8 cellular contexts compared by ENCODE assay signal in the genomic region with DNA sequence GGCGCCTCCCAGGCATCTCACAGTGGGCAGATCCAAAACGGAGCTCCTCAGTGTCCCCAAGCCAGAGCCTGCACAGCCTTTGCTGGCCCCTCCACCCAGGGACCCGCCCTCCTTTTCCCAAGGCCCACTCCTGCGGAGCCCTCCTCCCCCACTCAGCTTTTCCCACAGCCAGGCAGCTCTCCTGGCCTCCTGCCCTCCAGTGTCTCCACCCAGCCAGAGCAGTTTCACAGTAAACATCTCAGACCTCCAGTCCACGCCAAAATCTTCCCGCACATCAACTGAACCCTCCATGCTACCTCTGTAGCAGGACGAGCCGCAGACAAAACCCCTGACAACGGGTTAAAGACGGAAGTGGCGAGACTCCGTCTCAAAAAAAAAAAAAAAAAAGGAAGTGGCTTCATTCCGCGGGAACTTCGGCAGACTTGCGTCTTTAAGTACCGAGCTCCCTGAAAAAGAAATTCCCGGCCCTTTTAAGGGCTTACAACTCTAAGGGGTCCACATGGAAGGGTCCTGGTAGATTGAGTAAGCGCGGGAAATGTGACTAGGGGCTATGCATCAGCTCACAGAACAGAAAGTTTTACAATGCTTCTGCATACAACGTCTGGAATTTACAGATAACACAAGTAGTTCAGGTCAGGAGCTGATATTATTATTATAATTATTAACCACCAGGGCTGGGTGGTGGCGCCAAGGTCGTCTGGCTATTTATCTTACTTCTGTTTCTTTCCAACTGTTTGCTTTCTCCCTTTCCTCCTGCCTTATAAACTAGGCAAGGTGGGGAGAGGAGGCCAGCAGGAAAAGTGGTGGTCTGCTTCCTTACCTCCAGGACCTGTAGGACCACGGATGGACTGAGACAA. TPM values are rescaled to one million over a fixed set of nuclear protein-coding genes. Genes with fewer than 3 reads are reported as not detected.
DNase-seq lines count a peak whose midpoint lies in the region; ATAC-seq and TF ChIP-seq lines count a peak whose summit lies in the region.

No MANE protein-coding gene starts in this region.

- H3K27ac Mint-ChIP-seq in Calu3 (ENCODE audit: unreplicated experiment) = peak overlapping the region; percentile 81
- peak overlapping the region; percentile 19 for H3K27ac Mint-ChIP-seq in mesothelial cell of epicardium

- no peak overlapping the region for H2BK120ac ChIP-seq in trophoblast cell (ENCODE audit: insufficient read depth, low read length, poor library complexity)

- no peak overlapping the region for H3K18ac ChIP-seq in trophoblast cell (ENCODE audit: low read length)

- H3K14ac ChIP-seq in trophoblast cell (ENCODE audit: low read length) = no peak overlapping the region

- H3K4me1 Mint-ChIP-seq in Calu3 (ENCODE audit: low read depth, unreplicated experiment) (peaks cover 24% of the 10 kb centered on the region), mesothelial cell of epicardium (peaks cover 21% of the 10 kb centered on the region)

- H3K27me3 ChIP-seq in trophoblast cell (ENCODE audit: insufficient read depth, low read length) = no peaks in the 10 kb centered on the region

- no peak overlapping the region for H3K9ac ChIP-seq in trophoblast cell (ENCODE audit: low read length)

- no peak overlapping the region for H3K4me2 ChIP-seq in trophoblast cell (ENCODE audit: low read length)

- BruUV-seq in Calu3 (replicated peaks; lab: Mats Ljungman, UMichigan) = no TSS peak

- no peak overlapping the region for H4K8ac ChIP-seq in trophoblast cell (ENCODE audit: low read depth, low read length)

- peaks cover 9% of the 10 kb centered on the region for H3K79me1 ChIP-seq in trophoblast cell (ENCODE audit: low read length)

- peaks cover 10 to 11% of the 10 kb centered on the region in 2 experiments for H3K4me1 ChIP-seq in trophoblast cell (ENCODE audit: control insufficient read depth in 1 of 2, insufficient read depth in 2 of 2, low read length in 2 of 2)

- H3K36me3 Mint-ChIP-seq in Calu3 (ENCODE audit: insufficient read depth, unreplicated experiment) (peaks cover 34% of the 10 kb centered on the region), mesothelial cell of epicardium (peaks cover 2% of the 10 kb centered on the region)

- H3K9me3 Mint-ChIP-seq in Calu3 (ENCODE audit: low read depth, unreplicated experiment) = no peaks in the 10 kb centered on the region
- H3K9me3 Mint-ChIP-seq in mesothelial cell of epicardium = no peaks in the 10 kb centered on the region

- no peak overlapping the region for H2BK5ac ChIP-seq in trophoblast cell (ENCODE audit: low read depth, low read length, poor library complexity)

- intact Hi-C loops in Calu3 (cut with micrococcal nuclease; ENCODE audit: unreplicated experiment) = no loop called here

- H3K27ac ChIP-seq in trophoblast cell (ENCODE audit: low read depth, low read length) = no peak overlapping the region

- peaks cover 11% of the 10 kb centered on the region for H3K79me2 ChIP-seq in trophoblast cell (ENCODE audit: control insufficient read depth, insufficient read depth, low read length, poor library complexity)

- H4K91ac ChIP-seq in trophoblast cell (ENCODE audit: low read depth, low read length) = no peak overlapping the region

- WGBS in trophoblast cell (ENCODE audit: extremely low coverage, insufficient coverage, insufficient read length) = no CpG with 5 or more reads among the region's 24 CpGs

- no peak overlapping the region for H3K4ac ChIP-seq in trophoblast cell (ENCODE audit: low read depth, low read length)

- DNase-seq in Calu3 (peak; percentile 3), MV-4-11 (lab: John Stamatoyannopoulos, UW) (peak; percentile 85), amniotic epithelial cell (ENCODE audit: low read depth) (peak; percentile 43), mesothelial cell of epicardium (ENCODE audit: low spot score in 2 of 2, unreplicated experiment in 2 of 2) (no peak), trophoblast cell (no peak), retina (no peak)

- H2BK12ac ChIP-seq in trophoblast cell (ENCODE audit: low read length) = no peak overlapping the region

- no peak overlapping the region for H3K4me3 ChIP-seq in trophoblast cell (ENCODE audit: low read depth, low read length)

- CTCF ChIA-PET in Calu3 (lab: Charles Lee) = interaction anchor here (0.7 to 1.3 kb wide), 3 partner anchors 49 to 282 kb away, joined by 3 to 8 read pairs (median 5); partner anchors contain the start of gene RNF224

- H2AFZ ChIP-seq in trophoblast cell (ENCODE audit: insufficient read depth, low read length, poor library complexity) = no peak overlapping the region

- ATAC-seq in HG03442 (IDR thresholded peaks at IDR 0.05; ENCODE audit: unreplicated experiment) (no peak), GM21576 (IDR thresholded peaks at IDR 0.05; ENCODE audit: unreplicated experiment) (no peak)

- peaks cover 3% of the 10 kb centered on the region for H3K9me3 ChIP-seq in trophoblast cell (ENCODE audit: insufficient read depth, low read depth, low read length)

- no peak overlapping the region for H2AK5ac ChIP-seq in trophoblast cell (ENCODE audit: low read length)

- H3K36me3 ChIP-seq in trophoblast cell (ENCODE audit: control insufficient read depth in 1 of 2, insufficient read depth in 2 of 2, low read length in 2 of 2) = no peaks in the 10 kb centered on the region

- peak overlapping the region; percentile 90 for H3K4me3 Mint-ChIP-seq in Calu3 (ENCODE audit: low read depth, unreplicated experiment)
- H3K4me3 Mint-ChIP-seq in mesothelial cell of epicardium = peak overlapping the region; percentile 83

- H3K23ac ChIP-seq in trophoblast cell (ENCODE audit: low read length) = no peak overlapping the region

- no peaks in the 10 kb centered on the region for H3K27me3 Mint-ChIP-seq in Calu3 (ENCODE audit: unreplicated experiment)
- H3K27me3 Mint-ChIP-seq in mesothelial cell of epicardium (ENCODE audit: low read depth) = peaks cover 5% of the 10 kb centered on the region

- TF ChIP-seq CTCF in Calu3 (IDR thresholded peaks at IDR 0.05; ENCODE audit: unreplicated experiment) (no peak), mesothelial cell of epicardium (IDR thresholded peaks at IDR 0.05; ENCODE audit: unreplicated experiment) (no peak)

- H4K12ac ChIP-seq in trophoblast cell (ENCODE audit: low read depth, low read length) = no peak overlapping the region

RNA-seq across cellular contexts. Expression of gene GRIN1, which starts 11.4 kb away (rescaled TPM):
- total RNA-seq in Calu3 (2022) (0.24 and 0.54 TPM in 2 replicates), mesothelial cell of epicardium (0.58 to 0.99 TPM (median 0.64 TPM) in 3 replicates)
- 0.10 and 0.16 TPM in 2 replicates for polyA plus RNA-seq in trophoblast cell (2013)

RNA-seq across cellular contexts. Expression of gene DPP7, which starts 13.0 kb away (rescaled TPM):
- total RNA-seq in Calu3 (2022) (51.6 and 76.8 TPM in 2 replicates), mesothelial cell of epicardium (149 to 159 TPM (median 157 TPM) in 3 replicates)
- polyA plus RNA-seq in trophoblast cell (2013) = 11.0 and 12.4 TPM in 2 replicates

RNA-seq across cellular contexts. Expression of gene MAN1B1, which starts 40.7 kb away (rescaled TPM):
- total RNA-seq in Calu3 (2022) (61.4 and 65.6 TPM in 2 replicates), mesothelial cell of epicardium (61.1 to 65.1 TPM (median 61.2 TPM) in 3 replicates)
- 36.5 and 37.4 TPM in 2 replicates for polyA plus RNA-seq in trophoblast cell (2013)

RNA-seq across cellular contexts. Expression of gene LRRC26, which starts 42.3 kb away (rescaled TPM):
- 0.52 and 0.98 TPM in 2 replicates for total RNA-seq in Calu3 (2022)
- total RNA-seq in mesothelial cell of epicardium = not detected in 3 replicates
- polyA plus RNA-seq in trophoblast cell (2013) = not detected in 2 replicates

RNA-seq across cellular contexts. Expression of gene TMEM210, which starts 44.3 kb away (rescaled TPM):
- total RNA-seq in Calu3 (2022) = not detected in 2 replicates
- total RNA-seq in mesothelial cell of epicardium = not detected in 3 replicates
- polyA plus RNA-seq in trophoblast cell (2013) = not detected in 2 replicates

Comparison
In these comparisons a context has a peak if more than half of its experiments do, and no peak if none do; other contexts are left out.
1. DNase-seq: peak in Calu3 (single experiment), MV-4-11 (single experiment) and amniotic epithelial cell (single experiment); none in mesothelial cell of epicardium (0 of 2), trophoblast cell (0 of 2) and retina (single experiment).